In the genomic region with DNA sequence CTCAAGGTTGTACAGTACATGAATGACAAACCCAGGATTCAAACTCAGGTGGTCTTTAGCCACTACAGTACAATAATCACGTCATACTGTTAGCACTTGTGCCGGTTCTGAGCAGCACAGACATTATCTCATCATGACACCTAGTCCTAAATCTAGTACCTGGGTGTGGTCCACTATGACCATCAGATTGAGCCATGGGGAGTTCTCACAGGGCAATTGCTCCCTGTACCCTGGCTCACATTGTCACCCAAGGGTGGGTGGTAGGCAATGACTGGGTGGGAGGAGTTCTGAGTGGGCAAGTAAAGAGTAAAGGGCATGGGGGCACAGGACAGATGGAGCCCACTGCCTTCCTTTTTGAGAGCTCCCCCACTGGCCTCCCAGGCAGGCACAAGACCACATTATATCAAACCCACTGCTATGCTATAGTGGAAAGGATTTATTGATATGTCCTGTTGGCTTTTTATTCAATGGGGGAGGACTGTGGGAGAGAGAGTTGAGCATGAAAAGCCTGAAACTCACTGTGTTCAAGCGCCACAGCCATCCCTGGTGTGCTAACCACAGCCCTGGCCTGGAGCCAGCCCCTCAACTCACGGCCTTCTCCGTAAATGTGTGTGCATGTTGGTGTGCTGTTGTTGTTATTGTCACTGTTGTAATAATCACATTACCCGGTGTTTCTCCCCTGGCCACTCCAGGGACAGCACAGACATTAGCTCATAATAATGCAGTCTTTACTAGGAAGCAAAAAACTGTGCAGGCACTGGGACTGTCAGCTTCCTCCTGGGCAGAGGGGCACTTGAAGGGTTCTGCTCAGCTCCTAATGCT, we compare ENCODE assay signal across 8 cellular contexts. TPM values are rescaled to one million over a fixed set of nuclear protein-coding genes. Genes with fewer than 3 reads are reported as not detected.
DNase-seq lines count a peak whose midpoint lies in the region; ATAC-seq, FAIRE-seq and TF ChIP-seq lines count a peak whose summit lies in the region.

No MANE protein-coding gene starts in this region.

- no peak overlapping the region for H3K4me3 Mint-ChIP-seq in activated naive CD8-positive, alpha-beta T cell treated with anti-CD3 and anti-CD28 coated beads for 36 hours

- H3K79me2 ChIP-seq in K562 (ENCODE audit: control insufficient read depth, insufficient read depth, low read length) = no peaks in the 10 kb centered on the region
- H3K79me2 ChIP-seq in HepG2 (ENCODE audit: insufficient read depth, low read length) = no peaks in the 10 kb centered on the region

- no peak for TF ChIP-seq POLR2A in K562 (conservative IDR thresholded peaks at IDR 0.05)
- TF ChIP-seq POLR2A in HepG2 (IDR thresholded peaks at IDR 0.05; ENCODE audit: insufficient read depth in 1 of 2, low read depth in 2 of 2, low read length in 2 of 2) = no peak

- CTCF ChIA-PET in K562 (lab: Yijun Ruan, JAX; ENCODE audit: low intra/inter-chr PET ratio) (no interaction called here), HepG2 (lab: Yijun Ruan, JAX; ENCODE audit: low intra/inter-chr PET ratio, low total read pairs) (no interaction called here)

- H3K27me3 ChIP-seq in K562 (ENCODE audit: control insufficient read depth in 2 of 2, insufficient read depth in 2 of 2, low read length in 2 of 2) (peaks cover 2 to 51% of the 10 kb centered on the region in 2 experiments), HepG2 (ENCODE audit: control insufficient read depth in 1 of 2, insufficient read depth in 2 of 2, low read length in 2 of 2) (peaks cover 5 to 24% of the 10 kb centered on the region in 2 experiments; a peak in 2 of 5 replicates), aorta (ENCODE audit: control insufficient read depth in 1 of 2, insufficient read depth in 2 of 2, low read length in 1 of 2) (no peaks in the 10 kb centered on the region)

- no peak overlapping the region for H2AFZ ChIP-seq in K562 (ENCODE audit: low read depth, low read length)
- no peak overlapping the region for H2AFZ ChIP-seq in HepG2 (ENCODE audit: low read length)

- no peak overlapping the region for H3K9ac ChIP-seq in K562 (ENCODE audit: insufficient read depth in 1 of 2, low read depth in 2 of 2, low read length in 2 of 2)
- H3K9ac ChIP-seq in HepG2 (ENCODE audit: insufficient read depth, low read depth, low read length) = no peak overlapping the region

- WGBS in K562 (ENCODE audit: insufficient coverage, low coverage, missing lambda C conversion rate) = 0% methylated on average over 5 of the region's 6 CpGs
- WGBS in HepG2 (ENCODE audit: low lambda C conversion rate) = 0% methylated on average over 5 of the region's 6 CpGs
- 20 to 21% methylated on average over 6 of the region's 6 CpGs for WGBS in aorta, 2 donors

- no peak for TF ChIP-seq EP300 in K562 (IDR thresholded peaks at IDR 0.05; ENCODE audit: low read length)
- TF ChIP-seq EP300 in HepG2 (IDR thresholded peaks at IDR 0.05; ENCODE audit: low read depth in 2 of 2, low read length in 2 of 2) = no peak
- no peak for TF ChIP-seq EP300 in HepG2 (CRISPR knock-in tag; IDR thresholded peaks at IDR 0.05; ENCODE audit: borderline replicate concordance)

- no peaks in the 10 kb centered on the region for H3K9me3 ChIP-seq in K562 (replicated peaks; ENCODE audit: control insufficient read depth, insufficient read depth, low read depth, low read length)
- H3K9me3 ChIP-seq in HepG2 (ENCODE audit: low read length) = no peaks in the 10 kb centered on the region
- H3K9me3 ChIP-seq in aorta (ENCODE audit: control insufficient read depth, low read length) = no peaks in the 10 kb centered on the region

- in situ Hi-C loops in K562 (cut with MboI) = no loop called here
- in situ Hi-C loops in HepG2 (cut with HindIII; ENCODE audit: extremely low pct_ligation_motif_present, low pct_unique_long_range_greater_than_20kb) = no loop called here

- TF ChIP-seq RAD21 in K562 (CRISPR knock-in tag; conservative IDR thresholded peaks at IDR 0.05 in 1 of 2, IDR thresholded peaks at IDR 0.05 in 1 of 2) (no peak), HepG2 (CRISPR knock-in tag; IDR thresholded peaks at IDR 0.05) (no peak)

- ATAC-seq in Right ventricle myocardium superior (ENCODE audit: poor library complexity) = no peak
- ATAC-seq in Right ventricle myocardium inferior = no peak
- no peak for ATAC-seq in K562
- ATAC-seq in HepG2 = no peak
- no peak for ATAC-seq in aorta (ENCODE audit: low FRiP score)

- H3K4me3 ChIP-seq in K562 (no peak overlapping the region), HepG2 (replicated peaks in 1 of 3; ENCODE audit: insufficient read depth in 1 of 3, low read depth in 2 of 3, low read length in 3 of 3) (no peak overlapping the region), aorta (ENCODE audit: low read length in 2 of 2) (no peak overlapping the region)

- peak; percentile 72 for DNase-seq in Right ventricle myocardium superior
- DNase-seq in Right ventricle myocardium inferior (ENCODE audit: missing footprints) = no peak
- DNase-seq in K562 (ENCODE audit: extremely low read depth in 1 of 4, low spot score in 3 of 4) = no peak
- DNase-seq in HepG2 (ENCODE audit: low spot score) = no peak
- DNase-seq in aorta = peak; percentile 51 to 88
- DNase-seq in OCI-M2 (lab: John Stamatoyannopoulos, UW; ENCODE audit: unreplicated experiment) = no peak
- DNase-seq in activated naive CD8-positive, alpha-beta T cell treated with anti-CD3 and anti-CD28 coated beads for 36 hours = no peak
- DNase-seq in DMS53 treated with DMSO at 0.1 percent for 48 hours (lab: John Stamatoyannopoulos, UW; ENCODE audit: unreplicated experiment) = no peak

- intact Hi-C loops in Right ventricle myocardium superior (cut with DNase I) (no loop called here), Right ventricle myocardium inferior (cut with DNase I) (no loop called here), K562 (cut with micrococcal nuclease) (no loop called here), HepG2 (cut with micrococcal nuclease; ENCODE audit: unreplicated experiment) (no loop called here), aorta (cut with DNase I) (loop anchor here in 1 of 2 donors (10.0 kb wide), 1 partner anchor 67 kb away; no protein-coding TSS in a partner anchor)

- no peaks in the 10 kb centered on the region for H3K9me1 ChIP-seq in K562 (ENCODE audit: control insufficient read depth, insufficient read depth, low read length)

- peaks cover 4% of the 10 kb centered on the region for H3K4me1 Mint-ChIP-seq in activated naive CD8-positive, alpha-beta T cell treated with anti-CD3 and anti-CD28 coated beads for 36 hours

- no peaks in the 10 kb centered on the region for H3K9me3 Mint-ChIP-seq in activated naive CD8-positive, alpha-beta T cell treated with anti-CD3 and anti-CD28 coated beads for 36 hours

- no peak for TF ChIP-seq CTCF in K562 (IDR thresholded peaks at IDR 0.05 in 2 of 3, conservative IDR thresholded peaks at IDR 0.05 in 1 of 3; ENCODE audit: insufficient read depth in 2 of 3, low read depth in 1 of 3, low read length in 3 of 3)
- no peak for TF ChIP-seq CTCF in HepG2 (CRISPR knock-in tag; IDR thresholded peaks at IDR 0.05)

- H3K36me3 ChIP-seq in K562 (ENCODE audit: control insufficient read depth, insufficient read depth, low read length) = no peaks in the 10 kb centered on the region
- no peaks in the 10 kb centered on the region for H3K36me3 ChIP-seq in HepG2 (replicated peaks in 1 of 2; ENCODE audit: control insufficient read depth in 1 of 2, insufficient read depth in 2 of 2, low read length in 2 of 2)
- no peaks in the 10 kb centered on the region for H3K36me3 ChIP-seq in aorta (ENCODE audit: control insufficient read depth in 1 of 2, insufficient read depth in 2 of 2, low read length in 1 of 2)

- H3K36me3 Mint-ChIP-seq in activated naive CD8-positive, alpha-beta T cell treated with anti-CD3 and anti-CD28 coated beads for 36 hours = no peaks in the 10 kb centered on the region

- BruUV-seq in K562 (replicated peaks; lab: Mats Ljungman, UMichigan) = no TSS peak
- no TSS peak for BruUV-seq in HepG2 (replicated peaks; lab: Mats Ljungman, UMichigan)

- H3K27me3 Mint-ChIP-seq in activated naive CD8-positive, alpha-beta T cell treated with anti-CD3 and anti-CD28 coated beads for 36 hours = no peaks in the 10 kb centered on the region

- no peaks in the 10 kb centered on the region; a peak in 1 of 5 replicates for H3K4me1 ChIP-seq in K562 (replicated peaks in 1 of 2; ENCODE audit: control insufficient read depth in 2 of 2, insufficient read depth in 2 of 2, low read length in 2 of 2)
- no peaks in the 10 kb centered on the region for H3K4me1 ChIP-seq in HepG2 (ENCODE audit: insufficient read depth, low read length)
- H3K4me1 ChIP-seq in aorta (ENCODE audit: control insufficient read depth in 1 of 2, insufficient read depth in 2 of 2, low read length in 2 of 2) = peaks cover 3 to 14% of the 10 kb centered on the region in 2 donors

- no peaks in the 10 kb centered on the region for H4K20me1 ChIP-seq in K562 (replicated peaks; ENCODE audit: control insufficient read depth, insufficient read depth, low read length)
- no peaks in the 10 kb centered on the region for H4K20me1 ChIP-seq in HepG2 (ENCODE audit: insufficient read depth, low read length)

- POLR2A ChIA-PET in K562 (lab: Yijun Ruan, JAX) = interaction anchor here (0.6 kb wide), 1 partner anchor 1156 kb away, joined by 3 read pairs; no protein-coding TSS in a partner anchor
- POLR2A ChIA-PET in HepG2 (lab: Yijun Ruan, JAX) = no interaction called here

- H3K27ac Mint-ChIP-seq in activated naive CD8-positive, alpha-beta T cell treated with anti-CD3 and anti-CD28 coated beads for 36 hours = no peak overlapping the region

- H3K4me2 ChIP-seq in K562 (ENCODE audit: insufficient read depth, low read length) (no peak overlapping the region), HepG2 (ENCODE audit: low read depth, low read length) (no peak overlapping the region)

- FAIRE-seq in K562 (lab: Jason Lieb, UNC) = no peak
- no peak for FAIRE-seq in HepG2 (lab: Jason Lieb, UNC)

- no peak overlapping the region for H3K27ac ChIP-seq in K562 (ENCODE audit: extremely low read depth, low read depth, low read length)
- no peak overlapping the region for H3K27ac ChIP-seq in HepG2 (ENCODE audit: extremely low read length, insufficient read depth, low read length)
- peak overlapping the region; percentile 7 to 80 for H3K27ac ChIP-seq in aorta (ENCODE audit: low read depth in 1 of 2, low read length in 2 of 2)

RNA-seq across cellular contexts. Expression of a gene that starts 27.3 kb away (rescaled TPM):
- 225 TPM for total RNA-seq in Right ventricle myocardium superior
- 232 TPM for total RNA-seq in Right ventricle myocardium inferior
- total RNA-seq in K562 (2011; cell fraction: chromatin; rRNA removed; ENCODE audit: low replicate concordance) = not detected in 2 replicates
- total RNA-seq in K562 (2011; cell fraction: nucleolus; rRNA removed) = not detected in 2 replicates
- not detected in 2 replicates for total RNA-seq in K562 (2011; cell fraction: nucleoplasm; rRNA removed)
- not detected in 2 replicates for total RNA-seq in K562 (2014; rRNA removed)
- total RNA-seq in K562 (2014; rRNA removed; fragmentation: Illumina TruSeq; extraction: Trizol) = not detected in 2 replicates
- not detected in 2 replicates for total RNA-seq in K562 (2015; rRNA removed; fragmentation: Illumina TruSeq; extraction: Trizol)
- 0.13 TPM in 1 of 2 replicates, not detected in the other for total RNA-seq in K562 (2021)
- polyA plus RNA-seq in K562 (2011; rRNA removed) = not detected in 2 replicates
- under 0.01 TPM in 1 of 2 replicates, not detected in the other for polyA plus RNA-seq in K562 (2011; cell fraction: cytosol; rRNA removed)
- polyA plus RNA-seq in K562 (2011; cell fraction: nucleus; rRNA removed) = not detected in 2 replicates
- 0.07 TPM in 2 replicates for polyA plus RNA-seq in K562 (2012)
- polyA plus RNA-seq in K562 (2014; fragmentation: Illumina TruSeq; extraction: Trizol) = not detected in 2 replicates
- under 1 TPM in 1 of 2 experiments, not detected in 1; under 0.01 TPM for polyA plus RNA-seq in K562 (2014; fragmentation: Nextera tagmentation; extraction: Ambion mirVana)
- not detected in 2 replicates for polyA plus RNA-seq in K562 (2014; rRNA removed)
- polyA minus RNA-seq in K562 (2011; rRNA and poly(A)+ RNA removed) = not detected in 2 replicates
- polyA minus RNA-seq in K562 (2011; cell fraction: cytosol; rRNA and poly(A)+ RNA removed) = not detected in 2 replicates
- polyA minus RNA-seq in K562 (2011; cell fraction: nucleus; rRNA and poly(A)+ RNA removed) = not detected in 2 replicates
- total RNA-seq in HepG2 (2016; rRNA removed; fragmentation: Illumina TruSeq; extraction: Trizol) = not detected in 2 replicates
- total RNA-seq in HepG2 (2016; cell fraction: cytosol; rRNA removed; fragmentation: Illumina TruSeq; extraction: Trizol; ENCODE audit: low read depth) = not detected in 2 replicates
- not detected in 2 replicates for total RNA-seq in HepG2 (2016; cell fraction: insoluble cytoplasmic fraction; rRNA removed; fragmentation: Illumina TruSeq; extraction: Trizol)
- total RNA-seq in HepG2 (2016; cell fraction: membrane; rRNA removed; fragmentation: Illumina TruSeq; extraction: Trizol) = not detected in 2 replicates
- total RNA-seq in HepG2 (2016; cell fraction: nucleus; rRNA removed; fragmentation: Illumina TruSeq; extraction: Trizol) = not detected in 2 replicates
- not detected in 2 replicates for polyA plus RNA-seq in HepG2 (2011; rRNA removed)
- not detected in 2 replicates for polyA plus RNA-seq in HepG2 (2011; cell fraction: cytosol; rRNA removed)
- polyA plus RNA-seq in HepG2 (2011; cell fraction: nucleus; rRNA removed) = 0.12 TPM in 1 of 2 replicates, not detected in the other
- polyA plus RNA-seq in HepG2 (2012) = 0.04 and 0.05 TPM in 2 replicates
- polyA plus RNA-seq in HepG2 (2016; cell fraction: cytosol; fragmentation: Illumina TruSeq; extraction: Trizol; ENCODE audit: low read depth) = not detected in 2 replicates
- polyA plus RNA-seq in HepG2 (2016; cell fraction: insoluble cytoplasmic fraction; fragmentation: Illumina TruSeq; extraction: Trizol; ENCODE audit: low read depth) = 0.17 TPM in 1 of 2 replicates, not detected in the other
- not detected in 2 replicates for polyA plus RNA-seq in HepG2 (2016; cell fraction: membrane; fragmentation: Illumina TruSeq; extraction: Trizol; ENCODE audit: low read depth)
- not detected in 2 replicates for polyA plus RNA-seq in HepG2 (2016; cell fraction: nucleus; fragmentation: Illumina TruSeq; extraction: Trizol; ENCODE audit: insufficient read depth, low read depth)
- 0.82 TPM in 1 of 2 replicates, not detected in the other for polyA minus RNA-seq in HepG2 (2011; rRNA and poly(A)+ RNA removed; ENCODE audit: low replicate concordance)
- polyA minus RNA-seq in HepG2 (2011; cell fraction: cytosol; rRNA and poly(A)+ RNA removed) = not detected in 2 replicates
- polyA minus RNA-seq in HepG2 (2011; cell fraction: nucleus; rRNA and poly(A)+ RNA removed) = not detected in 2 replicates
- 10 to 100 TPM; 65.5 to 72.7 TPM for total RNA-seq in aorta
- polyA plus RNA-seq in aorta = 10 to 100 TPM in 1 of 2 donors, 1 to 10 TPM in 1; 6.6 to 16.3 TPM
- not detected for total RNA-seq in activated naive CD8-positive, alpha-beta T cell treated with anti-CD3 and anti-CD28 coated beads for 36 hours

Comparison
In these comparisons a context has a peak if more than half of its experiments do, and no peak if none do; other contexts are left out.
1. DNase-seq: peak in Right ventricle myocardium superior (single experiment) and aorta (2 of 2); none in Right ventricle myocardium inferior (single experiment), K562 (0 of 4), HepG2 (single experiment), OCI-M2 (single experiment), activated naive CD8-positive, alpha-beta T cell treated with anti-CD3 and anti-CD28 coated beads for 36 hours (single experiment) and DMS53 treated with DMSO at 0.1 percent for 48 hours (single experiment).
2. H3K27ac ChIP-seq: peak in aorta (2 of 2); none in K562 (single experiment) and HepG2 (single experiment).
3. RNA of a gene that starts 27.3 kb away (total RNA-seq): 232 TPM in Right ventricle myocardium inferior (single experiment), 225 TPM in Right ventricle myocardium superior (single experiment) and 65.5 to 72.7 TPM in aorta; 0.13 TPM in K562, not detected in HepG2 and not detected in activated naive CD8-positive, alpha-beta T cell treated with anti-CD3 and anti-CD28 coated beads for 36 hours; every median in the first group is over 10 times any median in the second.